In genomic region chr6:13653296-13653695, GRCh38 we compare ENCODE assay signal across 16 cellular contexts. TPM values are rescaled to one million over a fixed set of nuclear protein-coding genes. Genes with fewer than 3 reads are reported as not detected.
DNase-seq lines count a peak whose midpoint lies in the region; TF ChIP-seq lines count a peak whose summit lies in the region.
"Had no signal": no experiment of that assay in that cellular context is flagged by ENCODE, and none has a peak within 500 bp of the region (broad histone marks: within the 10 kb centered on the region; RNA-seq: fewer than 3 reads in every experiment).

No MANE protein-coding gene starts in this region.

- TF ChIP-seq CTCF in fibroblast of mammary gland (conservative IDR thresholded peaks at IDR 0.05; ENCODE audit: control insufficient read depth, insufficient read depth, low read depth, low read length) = no peak

- DNase-seq in GM03348 (ENCODE audit: low spot score) = peak; percentile 11
- DNase-seq in RPMI7951 (ENCODE audit: low read depth) = peak; percentile 7
- peak; percentile 4 for DNase-seq in fibroblast of mammary gland (ENCODE audit: low read depth)
- DNase-seq in non-pigmented ciliary epithelial cell (ENCODE audit: low read depth) = peak; percentile 14
- DNase-seq in DMS79 treated with DMSO at 0.1 percent for 48 hours (lab: John Stamatoyannopoulos, UW) = no peak
- no peak for DNase-seq in DMS53 (lab: John Stamatoyannopoulos, UW)
- DNase-seq in NK-92 (lab: John Stamatoyannopoulos, UW; ENCODE audit: unreplicated experiment) = no peak
- DNase-seq: activated gamma-delta T cell treated with Interleukin-2 at 50 U/mL for 16 hours; AML-193; effector CD4-positive, alpha-beta T cell; natural killer cell; NCI-H146; NCI-H2171 treated with DMSO at 0.1 percent for 48 hours; NCI-H69; stimulated activated naive B cell treated with anti-CD40 and anti-IgM and Interleukin-4, amounts not matched to agents 10 μg/mL and 1 μg/mL and 100 μg/mL, for 72 hours; tibial artery had no signal

- H3K4me3 ChIP-seq in fibroblast of mammary gland (ENCODE audit: control insufficient read depth, low read depth, low read length) = no peak overlapping the region
- H3K4me3 ChIP-seq: tibial artery had no signal

RNA-seq across cellular contexts. Expression of gene NOL7, which starts 38.2 kb away (rescaled TPM):
- total RNA-seq in RPMI7951 (2014; rRNA removed; shearing (Covaris generic)) = 89.5 and 108 TPM in 2 replicates

RNA-seq across cellular contexts. Expression of gene RANBP9, which starts 58.3 kb away (rescaled TPM):
- total RNA-seq in RPMI7951 (2014; rRNA removed; shearing (Covaris generic)) = 28.6 and 33.0 TPM in 2 replicates

Comparison
In these comparisons a context has a peak if more than half of its experiments do, and no peak if none do; other contexts are left out.
1. DNase-seq: peak in GM03348 (single experiment), RPMI7951 (single experiment), fibroblast of mammary gland (single experiment) and non-pigmented ciliary epithelial cell (single experiment); none in DMS79 treated with DMSO at 0.1 percent for 48 hours (single experiment), DMS53 (single experiment) and NK-92 (single experiment).